19 cellular contexts compared by ENCODE assay signal in the genomic region with DNA sequence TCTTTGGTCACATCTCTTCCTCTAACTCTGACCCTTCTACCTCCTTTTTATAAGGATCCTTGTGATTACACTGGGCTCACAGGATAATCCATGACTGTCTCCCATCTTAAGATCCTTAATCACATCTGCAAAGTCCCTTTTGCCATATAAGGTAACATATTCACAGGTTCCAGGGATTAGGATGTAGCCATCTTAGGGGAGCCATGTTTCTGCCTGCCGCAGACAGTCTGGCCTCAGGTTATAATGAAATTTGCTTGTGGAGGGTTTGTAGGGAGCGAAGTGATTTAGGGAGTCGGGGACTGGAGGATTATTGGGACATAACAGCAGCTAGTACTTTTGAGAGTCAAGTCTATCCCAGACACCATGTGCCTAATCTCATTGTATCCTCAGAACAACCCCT. TPM values are rescaled to one million over a fixed set of nuclear protein-coding genes. Genes with fewer than 3 reads are reported as not detected.
DNase-seq lines count a peak whose midpoint lies in the region; ATAC-seq and TF ChIP-seq lines count a peak whose summit lies in the region.
"Had no signal": no experiment of that assay in that cellular context is flagged by ENCODE, and none has a peak within 500 bp of the region (broad histone marks: within the 10 kb centered on the region; RNA-seq: fewer than 3 reads in every experiment).

No MANE protein-coding gene starts in this region.

- H3K4me3 ChIP-seq in WERI-Rb-1 (ENCODE audit: low read depth, low read length): no peak overlapping the region
- no peak overlapping the region for H3K4me3 ChIP-seq in prostate gland
- H3K4me3 ChIP-seq in uterus: no peak overlapping the region
- H3K4me3 ChIP-seq in mucosa of descending colon: no peak overlapping the region

- H3K9me3 ChIP-seq in WERI-Rb-1 (ENCODE audit: severe bottlenecking): peaks cover 3% of the 10 kb centered on the region
- H3K9me3 ChIP-seq in prostate gland: no peaks in the 10 kb centered on the region
- no peaks in the 10 kb centered on the region for H3K9me3 ChIP-seq in uterus
- H3K9me3 ChIP-seq in mucosa of descending colon: no peaks in the 10 kb centered on the region
- H3K9me3 ChIP-seq: Caco-2 had no signal

- no peak for ATAC-seq in activated CD8-positive, alpha-beta memory T cell treated with anti-CD3 and anti-CD28 coated beads, Interleukin-2, amount 10 ng/mL, durations not matched to agents 7 days and 5 days
- ATAC-seq in mucosa of descending colon (no peak), GM19351 (IDR thresholded peaks at IDR 0.05; ENCODE audit: unreplicated experiment) (no peak)
- ATAC-seq: HCT116 had no signal

- H3K36me3 ChIP-seq in WERI-Rb-1: peaks cover 86% of the 10 kb centered on the region
- H3K36me3 ChIP-seq in prostate gland: no peaks in the 10 kb centered on the region
- H3K36me3 ChIP-seq in uterus: no peaks in the 10 kb centered on the region
- no peaks in the 10 kb centered on the region for H3K36me3 ChIP-seq in mucosa of descending colon (ENCODE audit: low read depth)

- no peak for TF ChIP-seq POLR2A in prostate gland (IDR thresholded peaks at IDR 0.05)
- TF ChIP-seq POLR2A in uterus (IDR thresholded peaks at IDR 0.05): no peak

- TF ChIP-seq CTCF in WERI-Rb-1 (IDR thresholded peaks at IDR 0.05; ENCODE audit: low read depth, low read length) (no peak), prostate gland (IDR thresholded peaks at IDR 0.05) (no peak), uterus (IDR thresholded peaks at IDR 0.05) (no peak), mucosa of descending colon (IDR thresholded peaks at IDR 0.05) (no peak)

- H3K36me3 Mint-ChIP-seq in activated CD8-positive, alpha-beta memory T cell treated with anti-CD3 and anti-CD28 coated beads, Interleukin-2, amount 10 ng/mL, durations not matched to agents 7 days and 5 days: peaks cover 44% of the 10 kb centered on the region

- no peaks in the 10 kb centered on the region for H3K27me3 ChIP-seq in WERI-Rb-1 (ENCODE audit: insufficient read depth, low read depth, severe bottlenecking)
- H3K27me3 ChIP-seq in prostate gland (replicated peaks; ENCODE audit: insufficient read depth): no peaks in the 10 kb centered on the region
- no peaks in the 10 kb centered on the region for H3K27me3 ChIP-seq in uterus

- DNase-seq in activated CD8-positive, alpha-beta memory T cell treated with anti-CD3 and anti-CD28 coated beads, Interleukin-2, amount 10 ng/mL, durations not matched to agents 7 days and 5 days: no peak
- no peak for DNase-seq in activated CD8-positive, alpha-beta memory T cell treated with anti-CD3 and anti-CD28 coated beads for 24 hours
- DNase-seq in WERI-Rb-1: peak; percentile 81
- no peak for DNase-seq in prostate gland (ENCODE audit: low spot score)
- no peak for DNase-seq in uterus
- no peak for DNase-seq in AG08396 (ENCODE audit: low spot score)
- no peak for DNase-seq in mucosa of descending colon
- DNase-seq: Caco-2; CD4-positive, alpha-beta T cell; DMS153; GF-D8; NCI-H1105; NCI-H1694 treated with DMSO at 0.1 percent for 48 hours; NCI-H510A treated with DMSO at 0.1 percent for 48 hours; NCI-H774; SHP77 had no signal

- H3K4me1 ChIP-seq in prostate gland (replicated peaks) (peaks cover 33% of the 10 kb centered on the region), uterus (peaks cover 7 to 9% of the 10 kb centered on the region in 2 donors), mucosa of descending colon (ENCODE audit: low read depth) (peaks cover 12% of the 10 kb centered on the region)
- H3K4me1 ChIP-seq: Caco-2 had no signal

- peaks cover 28% of the 10 kb centered on the region for H3K4me1 Mint-ChIP-seq in activated CD8-positive, alpha-beta memory T cell treated with anti-CD3 and anti-CD28 coated beads, Interleukin-2, amount 10 ng/mL, durations not matched to agents 7 days and 5 days

- H3K27me3 Mint-ChIP-seq in activated CD8-positive, alpha-beta memory T cell treated with anti-CD3 and anti-CD28 coated beads, Interleukin-2, amount 10 ng/mL, durations not matched to agents 7 days and 5 days: no peaks in the 10 kb centered on the region
- H3K27me3 Mint-ChIP-seq: CD4-positive, alpha-beta T cell had no signal

- CTCF ChIA-PET in activated CD8-positive, alpha-beta memory T cell treated with anti-CD3 and anti-CD28 coated beads, Interleukin-2, amount 10 ng/mL, durations not matched to agents 7 days and 5 days (lab: Charles Lee): no interaction called here

- intact Hi-C loops in prostate gland (cut with DNase I) (loop anchor here (5.0 kb wide), 1 partner anchor 158 kb away; a partner anchor contains a TSS), uterus (cut with DNase I; ENCODE audit: low total_unique reads) (no loop called here), mucosa of descending colon (cut with DNase I, micrococcal nuclease) (no loop called here)

- peaks cover 3% of the 10 kb centered on the region for H3K9me3 Mint-ChIP-seq in activated CD8-positive, alpha-beta memory T cell treated with anti-CD3 and anti-CD28 coated beads, Interleukin-2, amount 10 ng/mL, durations not matched to agents 7 days and 5 days (ENCODE audit: low read depth)
- H3K9me3 Mint-ChIP-seq: CD4-positive, alpha-beta T cell had no signal

- H3K27ac Mint-ChIP-seq in activated CD8-positive, alpha-beta memory T cell treated with anti-CD3 and anti-CD28 coated beads, Interleukin-2, amount 10 ng/mL, durations not matched to agents 7 days and 5 days: peak overlapping the region; percentile 45
- H3K27ac Mint-ChIP-seq: CD4-positive, alpha-beta T cell had no signal

- 95% methylated on average over 3 of the region's 3 CpGs for WGBS in prostate gland

- H3K4me3 Mint-ChIP-seq in activated CD8-positive, alpha-beta memory T cell treated with anti-CD3 and anti-CD28 coated beads, Interleukin-2, amount 10 ng/mL, durations not matched to agents 7 days and 5 days: no peak overlapping the region
- H3K4me3 Mint-ChIP-seq: CD4-positive, alpha-beta T cell had no signal

- peak overlapping the region; percentile 76 for H3K27ac ChIP-seq in WERI-Rb-1
- peak overlapping the region; percentile 90 to 91 for H3K27ac ChIP-seq in prostate gland
- peak overlapping the region; percentile 89 to 90 for H3K27ac ChIP-seq in uterus

RNA-seq across cellular contexts. Expression of a gene that starts 7.7 kb away (rescaled TPM):
- 10 to 100 TPM; 34.8 to 36.7 TPM for total RNA-seq in activated CD8-positive, alpha-beta memory T cell treated with anti-CD3 and anti-CD28 coated beads, Interleukin-2, amount 10 ng/mL, durations not matched to agents 7 days and 5 days
- total RNA-seq in prostate gland (10 to 100 TPM; 58.2 to 75.1 TPM), uterus (10 to 100 TPM; 17.4 to 82.0 (median 35.5) TPM), mucosa of descending colon (10 to 100 TPM; 38.6 to 60.8 (median 39.7) TPM)

RNA-seq across cellular contexts. Expression of a gene that starts 51.5 kb away (rescaled TPM):
- under 1 TPM in 1 of 2 experiments, not detected in 1; 0.18 TPM for total RNA-seq in activated CD8-positive, alpha-beta memory T cell treated with anti-CD3 and anti-CD28 coated beads, Interleukin-2, amount 10 ng/mL, durations not matched to agents 7 days and 5 days
- total RNA-seq in prostate gland (not detected), uterus (not detected), mucosa of descending colon (not detected)
- total RNA-seq: Caco-2, RPMI7951 had no signal
